ENCODE assay signal across 8 cellular contexts in genomic region chr19:4635763-4636135, GRCh38. TPM values are rescaled to one million over a fixed set of nuclear protein-coding genes. Genes with fewer than 3 reads are reported as not detected.
DNase-seq lines count a peak whose midpoint lies in the region; ATAC-seq, FAIRE-seq and TF ChIP-seq lines count a peak whose summit lies in the region.

No MANE protein-coding gene starts in this region.

- DNase-seq in AG04450 (ENCODE audit: low read depth, low spot score) = no peak
- DNase-seq in Jurkat, Clone E6-1 (ENCODE audit: low read depth, low spot score) = no peak
- no peak for DNase-seq in bronchial epithelial cell (ENCODE audit: low read depth)
- DNase-seq in NCI-H774 (lab: John Stamatoyannopoulos, UW) = no peak
- DNase-seq in mucosa of gallbladder (ENCODE audit: low spot score) = no peak
- DNase-seq in T-helper 9 cell = no peak

- no peak for TF ChIP-seq CTCF in AG04450 (IDR thresholded peaks at IDR 0.05; ENCODE audit: low read depth, low read length)
- TF ChIP-seq CTCF in bronchial epithelial cell (IDR thresholded peaks at IDR 0.05; ENCODE audit: insufficient read depth, low read length, severe bottlenecking) = no peak

- H3K4me3 ChIP-seq in AG04450 (ENCODE audit: low read depth, low read length) (peak overlapping the region; percentile 56), bronchial epithelial cell (ENCODE audit: low read depth, low read length) (peak overlapping the region; percentile 39), muscle layer of duodenum (ENCODE audit: low read depth in 1 of 2, low read length in 2 of 2) (peak overlapping the region; percentile 57 to 69)
- peak overlapping the region; percentile 53 for H3K4me3 ChIP-seq in Jurkat, Clone E6-1 (ENCODE audit: low read length)

- H3K27me3 ChIP-seq in AG04450 (ENCODE audit: control insufficient read depth, insufficient read depth, low read length) (no peaks in the 10 kb centered on the region), bronchial epithelial cell (ENCODE audit: control insufficient read depth, insufficient read depth, low read length) (no peaks in the 10 kb centered on the region), muscle layer of duodenum (ENCODE audit: low read depth, low read length) (peaks cover 3% of the 10 kb centered on the region)

- H3K4me1 ChIP-seq in muscle layer of duodenum (ENCODE audit: control insufficient read depth in 1 of 2, insufficient read depth in 2 of 2, low read length in 2 of 2) = peaks cover 4 to 27% of the 10 kb centered on the region in 2 donors

- H3K9me3 ChIP-seq in AG04450 (ENCODE audit: control insufficient read depth, insufficient read depth, low read length) = no peaks in the 10 kb centered on the region; the same call in 1 of the 2 replicates
- no peaks in the 10 kb centered on the region for H3K9me3 ChIP-seq in muscle layer of duodenum (ENCODE audit: control insufficient read depth in 1 of 2, low read length in 2 of 2)

- FAIRE-seq in bronchial epithelial cell (lab: Jason Lieb, UNC) = no peak

- CTCF ChIA-PET in AG04450 (lab: Charles Lee) = interaction anchor here (0.5 to 2.2 kb wide), 32 partner anchors 9 to 562 kb away, joined by 3 to 56 read pairs (median 5); partner anchors contain the start of genes HDGFL2 and SEMA6B

- no peak for ATAC-seq in HG03520 (IDR thresholded peaks at IDR 0.05; ENCODE audit: unreplicated experiment)

- H3K36me3 ChIP-seq in bronchial epithelial cell (ENCODE audit: control insufficient read depth, insufficient read depth, low read length) = no peaks in the 10 kb centered on the region
- no peaks in the 10 kb centered on the region for H3K36me3 ChIP-seq in muscle layer of duodenum (ENCODE audit: control insufficient read depth in 1 of 2, insufficient read depth in 2 of 2, low read length in 2 of 2)

- POLR2A ChIA-PET in AG04450 (lab: Yijun Ruan, JAX) = interaction anchor here (0.7 kb wide), 1 partner anchor 44 kb away, joined by 3 read pairs; no protein-coding TSS in a partner anchor

- H3K27ac ChIP-seq in AG04450 (ENCODE audit: low read depth, low read length) (peak overlapping the region; percentile 31), muscle layer of duodenum (ENCODE audit: low read length) (no peak overlapping the region)

RNA-seq across cellular contexts. Expression of gene TNFAIP8L1, which starts 3.6 kb away (rescaled TPM):
- 4.1 and 4.7 TPM in 2 replicates for polyA plus RNA-seq in AG04450 (2011; rRNA removed)
- 3.9 and 4.0 TPM in 2 replicates for polyA minus RNA-seq in AG04450 (2011; rRNA and poly(A)+ RNA removed)
- polyA plus RNA-seq in Jurkat, Clone E6-1 (2012; ENCODE audit: insufficient read depth, insufficient read length) = 11.3 TPM
- total RNA-seq in bronchial epithelial cell (0.51 and 0.53 TPM in 2 replicates), mucosa of gallbladder (7.3 TPM)

RNA-seq across cellular contexts. Expression of gene MYDGF, which starts 34.4 kb away (rescaled TPM):
- polyA plus RNA-seq in AG04450 (2011; rRNA removed) = 126 and 160 TPM in 2 replicates
- 45.1 and 52.5 TPM in 2 replicates for polyA minus RNA-seq in AG04450 (2011; rRNA and poly(A)+ RNA removed)
- 108 TPM for polyA plus RNA-seq in Jurkat, Clone E6-1 (2012; ENCODE audit: insufficient read depth, insufficient read length)
- total RNA-seq in bronchial epithelial cell (314 and 353 TPM in 2 replicates), mucosa of gallbladder (77.4 TPM)
